1 cellular context compared by ENCODE assay signal in the genomic region with DNA sequence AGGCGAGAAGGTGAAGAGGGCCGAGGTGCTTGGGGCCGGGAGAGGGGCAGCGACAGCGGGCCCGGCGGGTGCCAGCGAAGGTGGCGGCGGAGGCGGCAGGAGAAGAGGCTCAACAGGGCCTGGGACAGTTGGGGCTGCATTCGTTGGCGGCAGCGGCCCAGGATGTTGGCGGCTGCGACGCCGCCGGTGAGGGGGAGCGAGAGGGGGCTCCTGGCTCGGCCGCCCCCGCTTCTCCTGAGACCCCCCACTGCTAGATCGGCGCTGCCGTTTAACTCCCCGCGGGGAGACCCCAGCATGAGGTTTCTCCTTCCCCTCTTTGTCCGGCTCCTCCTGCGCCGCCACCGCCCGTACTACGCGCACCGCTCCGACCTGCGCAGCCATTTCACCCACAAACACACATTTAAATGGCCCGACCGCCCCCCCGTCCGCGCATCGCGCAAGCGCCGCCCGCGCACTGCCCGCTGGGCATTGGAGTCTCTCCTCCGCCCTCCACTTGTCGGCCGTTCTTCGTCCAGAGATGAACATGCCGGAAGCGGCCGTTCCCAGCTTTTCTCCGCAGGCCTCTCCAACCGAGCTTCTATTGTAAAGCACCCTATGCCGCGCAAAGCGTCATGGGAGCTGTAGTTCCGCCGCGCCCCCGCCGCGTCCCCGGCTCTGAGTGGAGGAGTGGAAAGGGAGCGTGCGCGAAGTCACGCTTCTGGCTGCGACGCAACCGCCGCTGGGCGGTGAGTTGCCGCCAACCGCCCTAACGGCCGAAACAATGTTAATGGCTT.
TF ChIP-seq lines count a peak whose summit lies in the region.

A gene (minus strand): TSS at position 589 of the 773 bp plus-strand sequence. CDS start 64 bp downstream, at position 525.

TF ChIP-seq in GM12878, 131 proteins besides CTCF, POLR2A, EP300 and RAD21 (continued from another document):
- no peak for TF ChIP-seq KDM1A (IDR thresholded peaks at IDR 0.05; ENCODE audit: borderline replicate concordance)
